Comparison of ENCODE assay signal across 8 cellular contexts in genomic region chr20:4685923-4686221, GRCh38. TPM values are rescaled to one million over a fixed set of nuclear protein-coding genes. Genes with fewer than 3 reads are reported as not detected.
DNase-seq lines count a peak whose midpoint lies in the region; ATAC-seq and TF ChIP-seq lines count a peak whose summit lies in the region.

No MANE protein-coding gene starts in this region.

- TF ChIP-seq POLR2A in breast epithelium (IDR thresholded peaks at IDR 0.05) (no peak), uterus (IDR thresholded peaks at IDR 0.05) (no peak)

- intact Hi-C loops in left ventricle myocardium inferior (cut with micrococcal nuclease) (no loop called here), left ventricle myocardium superior (cut with micrococcal nuclease) (no loop called here), breast epithelium (cut with DNase I; ENCODE audit: low total_unique reads) (no loop called here), uterus (cut with DNase I; ENCODE audit: low total_unique reads) (no loop called here)

- TF ChIP-seq CTCF in left ventricle myocardium inferior (IDR thresholded peaks at IDR 0.05; ENCODE audit: borderline replicate concordance) (no peak), breast epithelium (IDR thresholded peaks at IDR 0.05) (no peak), uterus (IDR thresholded peaks at IDR 0.05) (peak in 1 of 4 experiments; percentile 3)

- DNase-seq in left ventricle myocardium inferior = no peak
- DNase-seq in left ventricle myocardium superior = no peak
- DNase-seq in breast epithelium (ENCODE audit: low spot score in 2 of 2) = no peak
- DNase-seq in uterus = no peak
- DNase-seq in RKO (ENCODE audit: low spot score) = no peak
- no peak for DNase-seq in DMS53 treated with DMSO at 0.1 percent for 48 hours (lab: John Stamatoyannopoulos, UW; ENCODE audit: unreplicated experiment)
- no peak for DNase-seq in AG08395 (ENCODE audit: low spot score)

- H3K9me3 ChIP-seq in left ventricle myocardium inferior (replicated peaks) (no peaks in the 10 kb centered on the region), breast epithelium (no peaks in the 10 kb centered on the region), mesodermal cell (ENCODE audit: control insufficient read depth, low read length) (no peaks in the 10 kb centered on the region), uterus (no peaks in the 10 kb centered on the region)

- H3K27me3 ChIP-seq in left ventricle myocardium inferior (ENCODE audit: low read depth) (no peaks in the 10 kb centered on the region), breast epithelium (no peaks in the 10 kb centered on the region), uterus (no peaks in the 10 kb centered on the region)

- no peaks in the 10 kb centered on the region for H3K36me3 ChIP-seq in left ventricle myocardium inferior
- H3K36me3 ChIP-seq in breast epithelium = no peaks in the 10 kb centered on the region
- H3K36me3 ChIP-seq in mesodermal cell (ENCODE audit: control insufficient read depth, insufficient read depth, low read length) = peaks cover 11% of the 10 kb centered on the region
- no peaks in the 10 kb centered on the region for H3K36me3 ChIP-seq in uterus

- ATAC-seq in left ventricle myocardium superior = no peak

- H3K27ac ChIP-seq in left ventricle myocardium inferior (replicated peaks) (peak overlapping the region; percentile 97), breast epithelium (peak overlapping the region; percentile 97 to 99), mesodermal cell (ENCODE audit: low read depth, low read length, severe bottlenecking) (peak overlapping the region; percentile 89), uterus (peak overlapping the region; percentile 93 to 100)

- WGBS in mesodermal cell (ENCODE audit: insufficient coverage in 2 of 2), 2 experiments = 7 to 11% methylated on average over 7 of the region's 8 CpGs

- peak overlapping the region; percentile 93 for H3K4me3 ChIP-seq in left ventricle myocardium inferior
- peak overlapping the region; percentile 90 to 93 (median 92) for H3K4me3 ChIP-seq in breast epithelium
- H3K4me3 ChIP-seq in mesodermal cell (ENCODE audit: extremely low read depth, insufficient read depth, low read length, poor library complexity, severe bottlenecking) = peak overlapping the region; percentile 74
- H3K4me3 ChIP-seq in uterus = peak overlapping the region; percentile 47 to 99

- peaks cover 73% of the 10 kb centered on the region for H3K4me1 ChIP-seq in left ventricle myocardium inferior
- H3K4me1 ChIP-seq in breast epithelium = peaks cover 0 to 4% of the 10 kb centered on the region in 2 donors
- H3K4me1 ChIP-seq in mesodermal cell (ENCODE audit: control insufficient read depth, insufficient read depth, low read length, poor library complexity, severe bottlenecking) = peaks cover 13% of the 10 kb centered on the region
- H3K4me1 ChIP-seq in uterus = peaks cover 9 to 14% of the 10 kb centered on the region in 2 donors

RNA-seq across cellular contexts. Expression of gene PRNP, which starts 0.4 kb away (rescaled TPM):
- total RNA-seq in left ventricle myocardium inferior (127 TPM), left ventricle myocardium superior (153 TPM), breast epithelium (100 to 1,000 TPM in 2 of 3 donors, 10 to 100 TPM in 1; 88.2 to 145 (median 124) TPM), uterus (100 to 1,000 TPM; 115 to 192 (median 150) TPM)
- polyA plus RNA-seq in mesodermal cell (2013, experiment 1 of 2) = 84.4 TPM
- polyA plus RNA-seq in mesodermal cell (2013, experiment 2 of 2) = 93.7 TPM

RNA-seq across cellular contexts. Expression of gene PRND, which starts 35.8 kb away (rescaled TPM):
- total RNA-seq in left ventricle myocardium inferior = not detected
- total RNA-seq in left ventricle myocardium superior = not detected
- total RNA-seq in breast epithelium = not detected
- polyA plus RNA-seq in mesodermal cell (2013, experiment 1 of 2) = 20.3 TPM
- polyA plus RNA-seq in mesodermal cell (2013, experiment 2 of 2) = 11.7 TPM
- 10 to 100 TPM in 1 of 4 donors, 1 to 10 TPM in 2, not detected in 1; 1.0 to 14.9 (median 1.8) TPM for total RNA-seq in uterus
